26 cellular contexts compared by ENCODE assay signal in the genomic region with DNA sequence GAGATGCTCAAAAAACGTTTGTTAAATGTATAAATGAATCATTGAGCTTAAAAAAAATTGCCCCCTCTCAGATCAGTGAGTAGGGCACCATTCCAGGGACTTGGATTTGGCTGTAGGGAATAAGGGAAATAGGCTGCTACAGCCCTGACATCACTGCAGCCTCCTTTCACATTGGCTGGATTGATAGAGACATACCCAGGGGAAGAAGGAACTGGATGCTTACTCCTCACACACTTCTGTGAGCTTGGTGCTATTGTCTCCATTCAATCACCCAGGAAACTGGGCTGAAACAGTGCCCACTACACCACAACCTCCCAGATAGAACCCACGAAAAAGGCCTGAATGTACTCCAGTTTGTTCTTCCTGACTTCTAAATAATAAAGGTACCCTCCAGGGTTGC.
DNase-seq lines count a peak whose midpoint lies in the region; ATAC-seq and TF ChIP-seq lines count a peak whose summit lies in the region.
"Had no signal": no experiment of that assay in that cellular context is flagged by ENCODE, and none has a peak within 500 bp of the region (broad histone marks: within the 10 kb centered on the region; RNA-seq: fewer than 3 reads in every experiment).

No MANE protein-coding gene starts in this region.

- 60 to 70% methylated on average over 2 of the region's 2 CpGs for WGBS in upper lobe of left lung, 2 donors

- TF ChIP-seq CTCF in cardiac muscle cell (IDR thresholded peaks at IDR 0.05; ENCODE audit: low read depth, low read length): no peak
- no peak for TF ChIP-seq CTCF in parathyroid adenoma (IDR thresholded peaks at IDR 0.05)
- TF ChIP-seq CTCF in upper lobe of left lung (IDR thresholded peaks at IDR 0.05): no peak

- peak; percentile 38 for DNase-seq in DMS 273 (lab: John Stamatoyannopoulos, UW; ENCODE audit: unreplicated experiment)
- DNase-seq in DMS 273 treated with DMSO at 0.1 percent for 48 hours (lab: John Stamatoyannopoulos, UW): no peak
- DNase-seq in cardiac muscle cell (ENCODE audit: low read depth in 1 of 2, low spot score in 1 of 2): peak in 1 of 2 donors; percentile 56
- DNase-seq in upper lobe of left lung: no peak
- DNase-seq in NCI-H1105 treated with DMSO at 0.1 percent for 48 hours (lab: John Stamatoyannopoulos, UW): no peak
- no peak for DNase-seq in stimulated activated naive CD8-positive, alpha-beta T cell treated with anti-CD3 and anti-CD28 coated beads, Interleukin-15, Interleukin-2, amounts not matched to agents 100 U/mL and 50 U/mL, for 24 hours
- DNase-seq in cerebellum (ENCODE audit: low spot score): no peak
- DNase-seq: activated naive CD4-positive, alpha-beta T cell treated with anti-CD3 and anti-CD28 coated beads, Interleukin-2, amount 10 ng/mL, durations not matched to agents 7 days and 5 days; activated T-cell treated with anti-CD3 and anti-CD28 coated beads, Interleukin-2, amount 50 U/mL, for 4 hours; AML-193; Caco-2; effector memory CD4-positive, alpha-beta T cell; H9; hippocampal formation; islet precursor cell; NCI-H1092; NCI-H2081 treated with DMSO at 0.1 percent for 48 hours; NCI-H510A; SK-N-SH; stimulated activated CD4-positive, alpha-beta T cell treated with anti-CD3 and anti-CD28 coated beads, Interleukin-2, amount 100 ng/mL, for 48 hours; stimulated activated naive CD8-positive, alpha-beta T cell treated with anti-CD3 and anti-CD28 coated beads, Interleukin-15, amount 100 ng/mL, for 72 hours; T-helper 9 cell had no signal

- no peak for ATAC-seq in upper lobe of left lung (ENCODE audit: low FRiP score in 2 of 2)
- ATAC-seq in stimulated activated naive CD8-positive, alpha-beta T cell treated with anti-CD3 and anti-CD28 coated beads, Interleukin-15, Interleukin-2, amounts not matched to agents 100 U/mL and 50 U/mL, for 24 hours: no peak
- ATAC-seq: activated CD4-positive, CD25-positive, alpha-beta regulatory T cell treated with anti-CD3 and anti-CD28 coated beads, Interleukin-2, amount 50 U/mL, for 24 hours; activated T-cell treated with anti-CD3 and anti-CD28 coated beads, Interleukin-2, amount 50 U/mL, for 4 hours; stimulated activated naive CD8-positive, alpha-beta T cell treated with anti-CD3 and anti-CD28 coated beads, Interleukin-15, amount 100 ng/mL, for 72 hours had no signal

- no peak overlapping the region for H3K4me2 ChIP-seq in parathyroid adenoma (ENCODE audit: low read length)
- H3K4me2 ChIP-seq: KMS-11, SK-N-SH had no signal

- TF ChIP-seq POLR2A in upper lobe of left lung (IDR thresholded peaks at IDR 0.05): no peak

- H3K36me3 ChIP-seq in cardiac muscle cell (no peaks in the 10 kb centered on the region), parathyroid adenoma (ENCODE audit: control insufficient read depth, insufficient read depth, low read length) (no peaks in the 10 kb centered on the region), upper lobe of left lung (peaks cover 0 to 15% (median 0%) of the 10 kb centered on the region in 4 donors)

- H3K27ac ChIP-seq in cardiac muscle cell (peak overlapping the region; percentile 68), parathyroid adenoma (no peak overlapping the region), upper lobe of left lung (peak overlapping the region in 3 of 4 donors; percentile 6 to 65 (median 41))
- H3K27ac ChIP-seq: 22Rv1, KMS-11 had no signal

- H2AFZ ChIP-seq in parathyroid adenoma: peak overlapping the region; percentile 28

- no peak overlapping the region for H3K9ac ChIP-seq in parathyroid adenoma
- H3K9ac ChIP-seq: KMS-11, SK-N-SH had no signal

- H3K27me3 ChIP-seq in cardiac muscle cell: no peaks in the 10 kb centered on the region
- no peaks in the 10 kb centered on the region for H3K27me3 ChIP-seq in parathyroid adenoma (ENCODE audit: control insufficient read depth, insufficient read depth, low read length)
- H3K27me3 ChIP-seq in upper lobe of left lung: no peaks in the 10 kb centered on the region

- H3K9me3 ChIP-seq in cardiac muscle cell (ENCODE audit: low read depth) (no peaks in the 10 kb centered on the region), parathyroid adenoma (ENCODE audit: control insufficient read depth, low read length) (no peaks in the 10 kb centered on the region), upper lobe of left lung (no peaks in the 10 kb centered on the region)
- H3K9me3 ChIP-seq: Caco-2, SK-N-SH had no signal

- H3K4me1 ChIP-seq in cardiac muscle cell (ENCODE audit: low read depth) (peaks cover 15% of the 10 kb centered on the region), parathyroid adenoma (peaks cover 9% of the 10 kb centered on the region), upper lobe of left lung (peaks cover 19 to 46% (median 35%) of the 10 kb centered on the region in 4 donors)
- H3K4me1 ChIP-seq: Caco-2 had no signal

- no peak for TF ChIP-seq EP300 in upper lobe of left lung (IDR thresholded peaks at IDR 0.05)

- H3K4me3 ChIP-seq in cardiac muscle cell (no peak overlapping the region), parathyroid adenoma (ENCODE audit: low read depth, low read length) (no peak overlapping the region), upper lobe of left lung (no peak overlapping the region)

- H3K79me2 ChIP-seq in parathyroid adenoma: no peaks in the 10 kb centered on the region
